Comparison of ENCODE assay signal across 7 cellular contexts in genomic region chrX:119790977-119791436, GRCh38. TPM values are rescaled to one million over a fixed set of nuclear protein-coding genes. Genes with fewer than 3 reads are reported as not detected.
DNase-seq lines count a peak whose midpoint lies in the region; ATAC-seq and TF ChIP-seq lines count a peak whose summit lies in the region.

No MANE protein-coding gene starts in this region.

- H3K9me3 ChIP-seq in osteoblast (ENCODE audit: low read depth, low read length) (no peaks in the 10 kb centered on the region), aorta (ENCODE audit: control insufficient read depth, low read length) (no peaks in the 10 kb centered on the region)

- H3K36me3 ChIP-seq in osteoblast (ENCODE audit: insufficient read depth, low read length) (peaks cover 29% of the 10 kb centered on the region), aorta (ENCODE audit: control insufficient read depth in 1 of 2, insufficient read depth in 2 of 2, low read length in 1 of 2) (peaks cover 0 to 2% of the 10 kb centered on the region in 2 donors)

- H3K79me2 ChIP-seq in osteoblast (ENCODE audit: insufficient read depth, low read length), result peaks cover 47% of the 10 kb centered on the region

- H3K4me2 ChIP-seq in osteoblast (ENCODE audit: insufficient read depth, low read length), result peak overlapping the region; percentile 85

- DNase-seq in NCI-H2227 treated with DMSO at 0.1 percent for 48 hours (lab: John Stamatoyannopoulos, UW) (peak; percentile 49), foreskin fibroblast (peak in 1 of 2 donors; percentile 31), osteoblast (ENCODE audit: insufficient read length, low spot score, missing footprints) (peak; percentile 54), aorta (peak in 1 of 2 donors; percentile 74)
- DNase-seq in activated effector memory CD4-positive, alpha-beta T cell treated with Interleukin-2 at 50 U/mL for 16 hours, result peak; percentile 16

- ATAC-seq in GM18498 (IDR thresholded peaks at IDR 0.05; ENCODE audit: unreplicated experiment) (peak; percentile 23), HG02588 (IDR thresholded peaks at IDR 0.05; ENCODE audit: unreplicated experiment) (peak; percentile 23), aorta (ENCODE audit: low FRiP score) (peak; percentile 64)

- H4K20me1 ChIP-seq in osteoblast (ENCODE audit: insufficient read depth, low read length), result peaks cover 34% of the 10 kb centered on the region

- WGBS in aorta, 2 donors, result 0 to 34% methylated on average over 26 to 31 of the region's 31 CpGs

- H3K27me3 ChIP-seq in osteoblast (ENCODE audit: insufficient read depth, low read length), result no peaks in the 10 kb centered on the region
- H3K27me3 ChIP-seq in aorta (ENCODE audit: control insufficient read depth in 1 of 2, insufficient read depth in 2 of 2, low read length in 1 of 2), result no peaks in the 10 kb centered on the region

- peak overlapping the region; percentile 79 to 89 for H3K4me3 ChIP-seq in foreskin fibroblast (ENCODE audit: low read depth in 1 of 2, low read length in 2 of 2)
- H3K4me3 ChIP-seq in osteoblast (ENCODE audit: insufficient read depth, low read length), result peak overlapping the region; percentile 90
- H3K4me3 ChIP-seq in aorta (ENCODE audit: low read length in 2 of 2), result peak overlapping the region; percentile 40 to 45

- H3K27ac ChIP-seq in osteoblast (ENCODE audit: low read depth, low read length), result peak overlapping the region; percentile 88
- peak overlapping the region; percentile 42 to 58 for H3K27ac ChIP-seq in aorta (ENCODE audit: low read depth in 1 of 2, low read length in 2 of 2)

- H2AFZ ChIP-seq in osteoblast (ENCODE audit: low read length), result peak overlapping the region; percentile 69

- H3K4me1 ChIP-seq in osteoblast (ENCODE audit: insufficient read depth, low read length) (peaks cover 12% of the 10 kb centered on the region), aorta (ENCODE audit: control insufficient read depth in 1 of 2, insufficient read depth in 2 of 2, low read length in 2 of 2) (no peaks in the 10 kb centered on the region)

- intact Hi-C loops in aorta (cut with DNase I), result loop anchor here (5.0 kb wide), 2 partner anchors 61 to 81 kb away; partner anchors contain the start of genes NDUFA1 (in 2 of the 2), RNF113A (in 2 of the 2) and UPF3B (in 1 of the 2)

- TF ChIP-seq CTCF in foreskin fibroblast (IDR thresholded peaks at IDR 0.05; ENCODE audit: low read depth, low read length) (no peak), osteoblast (IDR thresholded peaks at IDR 0.05; ENCODE audit: extremely low read depth, low read depth, low read length) (peak; percentile 31)

RNA-seq across cellular contexts. Expression of gene RPL39, which starts 0.4 kb away (rescaled TPM):
- total RNA-seq in osteoblast, result 1,554 and 1,740 TPM in 2 replicates
- 1,000 to 10,000 TPM; 1,166 to 1,184 TPM for total RNA-seq in aorta
- 1,000 to 10,000 TPM; 4,457 to 9,358 TPM for polyA plus RNA-seq in aorta

RNA-seq across cellular contexts. Expression of gene SOWAHD, which starts 32.6 kb away (rescaled TPM):
- total RNA-seq in osteoblast (under 0.01 and 0.72 TPM in 2 replicates), aorta (1 to 10 TPM in 1 of 2 donors, under 1 TPM in 1; 0.45 to 1.3 TPM)
- under 1 TPM in 1 of 2 donors, not detected in 1; 0.15 TPM for polyA plus RNA-seq in aorta
